11 cellular contexts compared by ENCODE assay signal in the genomic region with DNA sequence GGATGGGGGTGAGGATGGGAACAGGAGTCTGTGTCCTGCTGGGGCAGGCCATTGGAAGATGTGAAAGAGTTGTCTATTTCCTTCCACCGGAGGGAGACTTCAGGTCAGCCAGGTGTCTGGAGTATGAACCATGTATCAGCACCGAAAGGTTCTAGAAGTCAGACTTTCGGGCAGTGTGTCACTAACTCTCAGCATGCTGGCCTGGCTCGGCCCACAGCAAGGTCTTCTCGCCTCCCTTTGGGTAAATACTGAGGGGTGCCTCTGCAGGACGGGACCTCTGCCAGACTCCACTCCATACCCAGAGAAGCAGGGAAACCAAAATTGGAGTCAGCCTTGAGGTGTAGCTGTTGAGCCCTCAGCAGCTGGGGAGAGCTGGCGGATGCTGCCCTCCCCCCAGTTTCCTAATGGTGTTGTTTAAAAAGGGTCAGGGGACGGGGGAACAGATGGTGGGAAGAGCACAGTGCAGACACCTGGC. TPM values are rescaled to one million over a fixed set of nuclear protein-coding genes. Genes with fewer than 3 reads are reported as not detected.
DNase-seq lines count a peak whose midpoint lies in the region; ATAC-seq and TF ChIP-seq lines count a peak whose summit lies in the region.
"Had no signal": no experiment of that assay in that cellular context is flagged by ENCODE, and none has a peak within 500 bp of the region (broad histone marks: within the 10 kb centered on the region; RNA-seq: fewer than 3 reads in every experiment).

No MANE protein-coding gene starts in this region.

- peaks cover 15% of the 10 kb centered on the region; the same call in 1 of the 2 replicates for H3K27me3 ChIP-seq in HCT116 (ENCODE audit: insufficient read depth, low read length)
- peaks cover 6% of the 10 kb centered on the region for H3K27me3 ChIP-seq in WERI-Rb-1 (ENCODE audit: insufficient read depth, low read depth, severe bottlenecking)
- H3K27me3 ChIP-seq in mucosa of rectum (ENCODE audit: control insufficient read depth in 2 of 2, insufficient read depth in 2 of 2, low read length in 2 of 2) = peaks cover 0 to 9% of the 10 kb centered on the region in 2 donors
- no peaks in the 10 kb centered on the region for H3K27me3 ChIP-seq in adrenal gland
- H3K27me3 ChIP-seq: pancreas, testis had no signal

- H3K4me1 ChIP-seq in HCT116 (ENCODE audit: control insufficient read depth in 1 of 2, insufficient read depth in 2 of 2, low read length in 2 of 2) (peaks cover 5 to 11% of the 10 kb centered on the region in 2 experiments; a peak in 3 of 4 replicates), mucosa of rectum (ENCODE audit: control insufficient read depth in 2 of 2, insufficient read depth in 2 of 2, low read length in 2 of 2) (peaks cover 7 to 13% of the 10 kb centered on the region in 2 donors), adrenal gland (replicated peaks in 1 of 2) (peaks cover 7 to 8% of the 10 kb centered on the region in 2 donors)
- H3K4me1 ChIP-seq: foreskin keratinocyte had no signal

- H4K20me1 ChIP-seq in HCT116 (ENCODE audit: insufficient read depth) = no peaks in the 10 kb centered on the region

- H3K27ac ChIP-seq in HCT116 (ENCODE audit: low read depth, low read length) (no peak overlapping the region), WERI-Rb-1 (no peak overlapping the region), mucosa of rectum (ENCODE audit: low read depth in 2 of 2, low read length in 2 of 2) (peak overlapping the region; percentile 4 to 60), adrenal gland (peak overlapping the region in 1 of 5 donors; percentile 30)
- H3K27ac ChIP-seq: foreskin keratinocyte, testis had no signal

- no peaks in the 10 kb centered on the region for H3K36me3 ChIP-seq in HCT116 (ENCODE audit: control insufficient read depth in 1 of 2, insufficient read depth in 2 of 2, low read length in 2 of 2)
- no peaks in the 10 kb centered on the region for H3K36me3 ChIP-seq in WERI-Rb-1
- H3K36me3 ChIP-seq in mucosa of rectum (ENCODE audit: control insufficient read depth in 2 of 2, insufficient read depth in 2 of 2, low read length in 2 of 2) = no peaks in the 10 kb centered on the region
- no peaks in the 10 kb centered on the region for H3K36me3 ChIP-seq in adrenal gland (replicated peaks in 1 of 2)
- H3K36me3 ChIP-seq: pancreas had no signal

- no peak overlapping the region for H3K9ac ChIP-seq in HCT116 (ENCODE audit: low read length)
- H3K9ac ChIP-seq in mucosa of rectum (ENCODE audit: low read depth in 1 of 2, low read length in 2 of 2) = peak overlapping the region; percentile 22 to 60

- TF ChIP-seq POLR2A in HCT116 (IDR thresholded peaks at IDR 0.05; ENCODE audit: borderline replicate concordance, extremely low read depth, insufficient read depth, insufficient read length) = no peak
- TF ChIP-seq POLR2A in adrenal gland (IDR thresholded peaks at IDR 0.05) = no peak

- H3K79me2 ChIP-seq in HCT116 (ENCODE audit: insufficient read depth, low read length) = no peaks in the 10 kb centered on the region

- RAD21 ChIA-PET in HCT116 (lab: Charles Lee; ENCODE audit: low non-redundant PET in 1 of 2, low total read pairs in 2 of 2, uncharacterized antibody in 2 of 2, unreplicated experiment in 2 of 2) = no interaction called here

- no peak overlapping the region for H2AFZ ChIP-seq in HCT116 (ENCODE audit: low read depth, low read length, poor library complexity, severe bottlenecking)

- DNase-seq in HCT116 (ENCODE audit: low read depth, low spot score) (no peak), WERI-Rb-1 (no peak), adrenal gland (no peak), globus pallidus (ENCODE audit: low spot score) (no peak)

- 53 to 81% (median 67%) methylated on average over 5 to 8 of the region's 8 CpGs for WGBS in adrenal gland, 4 donors

- TF ChIP-seq CTCF in HCT116 (IDR thresholded peaks at IDR 0.05 in 2 of 3, conservative IDR thresholded peaks at IDR 0.05 in 1 of 3; ENCODE audit: borderline replicate concordance in 1 of 3, insufficient read depth in 1 of 3, low read depth in 2 of 3, low read length in 2 of 3) (no peak), WERI-Rb-1 (IDR thresholded peaks at IDR 0.05; ENCODE audit: low read depth, low read length) (peak; percentile 47), adrenal gland (IDR thresholded peaks at IDR 0.05) (no peak)

- H3K9me3 ChIP-seq in HCT116 (ENCODE audit: control insufficient read depth in 1 of 2, insufficient read depth in 1 of 2, low read depth in 1 of 2, low read length in 2 of 2) = no peaks in the 10 kb centered on the region
- no peaks in the 10 kb centered on the region for H3K9me3 ChIP-seq in WERI-Rb-1 (ENCODE audit: severe bottlenecking)
- H3K9me3 ChIP-seq in mucosa of rectum (ENCODE audit: control insufficient read depth in 2 of 2, low read length in 2 of 2) = no peaks in the 10 kb centered on the region
- H3K9me3 ChIP-seq in adrenal gland (replicated peaks in 1 of 3) = no peaks in the 10 kb centered on the region
- H3K9me3 ChIP-seq: pancreas, testis had no signal

- no peak for TF ChIP-seq RAD21 in HCT116 (IDR thresholded peaks at IDR 0.05; ENCODE audit: low read depth)

- BruUV-seq in HCT116 (replicated peaks; lab: Mats Ljungman, UMichigan) = no TSS peak

- H3K9me2 ChIP-seq in HCT116 (ENCODE audit: insufficient read depth) = no peaks in the 10 kb centered on the region

- H3K4me3 ChIP-seq in GM08714 (ENCODE audit: low read length) (peak overlapping the region; percentile 67), HCT116 (replicated peaks in 1 of 2; ENCODE audit: low read depth in 1 of 2, low read length in 2 of 2) (no peak overlapping the region), WERI-Rb-1 (ENCODE audit: low read depth, low read length) (no peak overlapping the region), mucosa of rectum (ENCODE audit: low read length in 2 of 2) (peak overlapping the region; percentile 30 to 77), adrenal gland (no peak overlapping the region)
- H3K4me3 ChIP-seq: testis had no signal

- POLR2A ChIA-PET in HCT116 (lab: Charles Lee) = no interaction called here

- CTCF ChIA-PET in HCT116 (lab: Charles Lee) = no interaction called here

- intact Hi-C loops in HCT116 (cut with micrococcal nuclease) = loop anchor here (5.0 to 10.0 kb wide), 2 partner anchors 63 to 135 kb away; a partner anchor contains a TSS
- intact Hi-C loops in adrenal gland (cut with DNase I) = no loop called here

- ATAC-seq in HCT116 (peak; percentile 43), HG02759 (IDR thresholded peaks at IDR 0.05; ENCODE audit: unreplicated experiment) (no peak), HG03095 (IDR thresholded peaks at IDR 0.05; ENCODE audit: unreplicated experiment) (no peak)

- peak overlapping the region; percentile 45; the same call in 1 of the 2 replicates for H3K4me2 ChIP-seq in HCT116 (ENCODE audit: low read length)

TF ChIP-seq in HCT116, 20 proteins besides CTCF, POLR2A, EP300 and RAD21:
- TF ChIP-seq TCF7L2 (IDR thresholded peaks at IDR 0.05; ENCODE audit: borderline replicate concordance, extremely low read depth, insufficient read depth, insufficient read length) (no peak), FOSL1 (IDR thresholded peaks at IDR 0.05; ENCODE audit: low read depth) (no peak), YY1 (IDR thresholded peaks at IDR 0.05; ENCODE audit: extremely low read depth, insufficient replicate concordance, low read depth, low read length) (no peak), ELF1 (IDR thresholded peaks at IDR 0.05; ENCODE audit: borderline replicate concordance, low read depth) (no peak), SP1 (IDR thresholded peaks at IDR 0.05; ENCODE audit: low read depth) (no peak), EZH2phosphoT487 (IDR thresholded peaks at IDR 0.05; ENCODE audit: borderline replicate concordance) (no peak), ZNF274 (IDR thresholded peaks at IDR 0.05; ENCODE audit: low read depth, low read length) (no peak)

RNA-seq across cellular contexts. Expression of a gene that starts 0.5 kb away (rescaled TPM):
- 0.25 TPM for total RNA-seq in HCT116 (2021; ENCODE audit: unreplicated experiment)
- 0.14 and 0.21 TPM in 2 replicates for polyA plus RNA-seq in HCT116 (2012)
- total RNA-seq in adrenal gland = 10 to 100 TPM in 7 of 8 donors, 1 to 10 TPM in 1; 6.5 to 48.1 (median 20.6) TPM
- polyA plus RNA-seq in adrenal gland = 10 to 100 TPM in 1 of 3 donors, 1 to 10 TPM in 2; 4.4 to 37.2 (median 7.9) TPM

RNA-seq across cellular contexts. Expression of a gene that starts 58.9 kb away (rescaled TPM):
- total RNA-seq in HCT116 (2021; ENCODE audit: unreplicated experiment) (not detected), adrenal gland (1 to 10 TPM in 2 of 8 donors, under 1 TPM in 5, not detected in 1; 0.17 to 1.3 (median 0.39) TPM)
- 0.22 and 0.25 TPM in 2 replicates for polyA plus RNA-seq in HCT116 (2012)
- polyA plus RNA-seq in adrenal gland = under 1 TPM; 0.40 to 0.80 (median 0.68) TPM
- total RNA-seq: foreskin keratinocyte had no signal
- polyA plus RNA-seq: foreskin keratinocyte had no signal

Comparison
In these comparisons a context has a peak if more than half of its experiments do, and no peak if none do; other contexts are left out.
1. H3K4me3 ChIP-seq: peak in GM08714 (single experiment) and mucosa of rectum (2 of 2); none in HCT116 (0 of 2), WERI-Rb-1 (single experiment) and adrenal gland (0 of 4).
2. H3K27ac ChIP-seq: peak in mucosa of rectum (2 of 2); none in HCT116 (single experiment) and WERI-Rb-1 (single experiment).